In the genomic region with DNA sequence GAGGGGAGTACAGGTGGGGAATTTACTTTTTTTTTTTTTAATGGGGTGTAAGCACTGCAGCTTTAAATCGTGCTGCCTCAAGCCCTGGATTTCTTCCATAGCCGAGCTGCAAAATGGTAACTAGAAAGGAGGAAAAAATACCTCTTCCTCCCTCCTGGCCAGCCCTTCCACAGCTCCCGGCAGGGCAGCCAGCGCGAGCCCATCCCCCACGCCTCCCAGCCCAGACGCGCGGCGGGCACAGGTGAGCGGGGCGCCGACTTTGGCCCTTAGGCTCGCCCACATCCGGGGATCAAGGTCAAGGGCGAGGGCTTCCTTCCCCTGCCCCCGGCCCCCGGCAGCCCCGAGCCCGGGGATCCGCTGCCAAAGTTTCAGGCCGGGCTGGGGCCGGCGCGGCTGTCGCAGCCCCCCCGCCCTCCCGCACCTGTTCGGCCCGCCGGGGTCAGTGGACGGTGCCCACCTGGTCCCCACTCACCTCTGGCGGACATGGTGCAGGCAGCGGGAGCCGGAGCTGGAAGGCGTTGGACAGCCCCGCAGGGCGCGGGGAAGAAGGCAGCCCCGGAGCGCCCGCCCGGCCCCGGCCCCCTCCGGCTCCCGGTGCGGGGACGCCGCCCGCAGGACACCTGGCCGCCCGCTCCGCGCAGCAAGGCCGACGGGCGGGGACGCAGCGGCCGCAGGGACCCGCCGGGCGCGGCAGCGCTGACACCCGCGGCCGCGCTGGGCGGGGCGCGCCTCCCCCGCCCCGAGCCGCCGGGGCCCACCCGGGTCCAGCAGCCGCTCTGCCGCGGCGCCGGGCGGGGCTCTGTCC, we compare ENCODE assay signal across 8 cellular contexts. TPM values are rescaled to one million over a fixed set of nuclear protein-coding genes. Genes with fewer than 3 reads are reported as not detected.
DNase-seq lines count a peak whose midpoint lies in the region; ATAC-seq and TF ChIP-seq lines count a peak whose summit lies in the region.

No MANE protein-coding gene starts in this region.

- DNase-seq in esophagus squamous epithelium (lab: John Stamatoyannopoulos, UW) (no peak), NCI-H1105 treated with DMSO at 0.1 percent for 48 hours (lab: John Stamatoyannopoulos, UW) (no peak), NCI-H82 treated with DMSO at 0.1 percent for 48 hours (lab: John Stamatoyannopoulos, UW; ENCODE audit: unreplicated experiment) (no peak)
- no peak for DNase-seq in natural killer cell treated with Interleukin-12 subunit alpha and Interleukin-12 subunit beta and Interleukin-15 and Interleukin-18, amount 100 ng/mL, for 72 hours (ENCODE audit: low spot score)

- TF ChIP-seq CTCF in 22Rv1 (IDR thresholded peaks at IDR 0.05) (peak; percentile 12; the same call in 1 of the 2 replicates), VCaP (conservative IDR thresholded peaks at IDR 0.05) (no peak), esophagus squamous epithelium (IDR thresholded peaks at IDR 0.05) (no peak)

- H3K27ac Mint-ChIP-seq in natural killer cell treated with Interleukin-12 subunit alpha and Interleukin-12 subunit beta and Interleukin-15 and Interleukin-18, amount 100 ng/mL, for 72 hours, result no peak overlapping the region

- no peaks in the 10 kb centered on the region for H3K9me3 ChIP-seq in esophagus squamous epithelium

- H3K36me3 Mint-ChIP-seq in natural killer cell treated with Interleukin-12 subunit alpha and Interleukin-12 subunit beta and Interleukin-15 and Interleukin-18, amount 100 ng/mL, for 72 hours, result no peaks in the 10 kb centered on the region

- no peaks in the 10 kb centered on the region for H3K9me3 Mint-ChIP-seq in natural killer cell treated with Interleukin-12 subunit alpha and Interleukin-12 subunit beta and Interleukin-15 and Interleukin-18, amount 100 ng/mL, for 72 hours

- intact Hi-C loops in esophagus squamous epithelium (cut with DNase I), result no loop called here

- peaks cover 11 to 14% of the 10 kb centered on the region in 2 donors for H3K27me3 Mint-ChIP-seq in natural killer cell treated with Interleukin-12 subunit alpha and Interleukin-12 subunit beta and Interleukin-15 and Interleukin-18, amount 100 ng/mL, for 72 hours

- peaks cover 0 to 54% (median 0%) of the 10 kb centered on the region in 4 donors for H3K27me3 ChIP-seq in esophagus squamous epithelium

- WGBS in esophagus squamous epithelium, 2 donors, result 0% methylated on average over 2 of the region's 83 CpGs

- H3K4me3 Mint-ChIP-seq in natural killer cell treated with Interleukin-12 subunit alpha and Interleukin-12 subunit beta and Interleukin-15 and Interleukin-18, amount 100 ng/mL, for 72 hours, result peak overlapping the region; percentile 33

- H3K4me3 ChIP-seq in esophagus squamous epithelium, result peak overlapping the region; percentile 48 to 79 (median 78)

- H3K27ac ChIP-seq in 22Rv1 (no peak overlapping the region), VCaP (peak overlapping the region; percentile 53; the same call in 1 of the 2 replicates), esophagus squamous epithelium (peak overlapping the region; percentile 61 to 79 (median 70))

- ATAC-seq in GM18867 (IDR thresholded peaks at IDR 0.05; ENCODE audit: unreplicated experiment), result peak; percentile 41
- peak; percentile 53 to 64 for ATAC-seq in natural killer cell treated with Interleukin-12 subunit alpha and Interleukin-12 subunit beta and Interleukin-15 and Interleukin-18, amount 100 ng/mL, for 72 hours
- no peak for ATAC-seq in HG03378 (IDR thresholded peaks at IDR 0.05; ENCODE audit: unreplicated experiment)

- H3K36me3 ChIP-seq in esophagus squamous epithelium, result no peaks in the 10 kb centered on the region

- peaks cover 7 to 27% (median 13%) of the 10 kb centered on the region in 3 donors for H3K4me1 ChIP-seq in esophagus squamous epithelium

- H3K4me1 Mint-ChIP-seq in natural killer cell treated with Interleukin-12 subunit alpha and Interleukin-12 subunit beta and Interleukin-15 and Interleukin-18, amount 100 ng/mL, for 72 hours (ENCODE audit: low read depth in 2 of 2), result peaks cover 2 to 5% of the 10 kb centered on the region in 2 donors

- TF ChIP-seq POLR2A in esophagus squamous epithelium (IDR thresholded peaks at IDR 0.05), result no peak

RNA-seq across cellular contexts. Expression of gene FHIP2A, which starts 53.8 kb away (rescaled TPM):
- 10 to 100 TPM in 1 of 4 donors, 1 to 10 TPM in 3; 4.8 to 16.2 (median 9.0) TPM for total RNA-seq in esophagus squamous epithelium
- 10 to 100 TPM; 16.4 to 23.9 TPM for total RNA-seq in natural killer cell treated with Interleukin-12 subunit alpha and Interleukin-12 subunit beta and Interleukin-15 and Interleukin-18, amount 100 ng/mL, for 72 hours
